26 cellular contexts compared by ENCODE assay signal in the genomic region with DNA sequence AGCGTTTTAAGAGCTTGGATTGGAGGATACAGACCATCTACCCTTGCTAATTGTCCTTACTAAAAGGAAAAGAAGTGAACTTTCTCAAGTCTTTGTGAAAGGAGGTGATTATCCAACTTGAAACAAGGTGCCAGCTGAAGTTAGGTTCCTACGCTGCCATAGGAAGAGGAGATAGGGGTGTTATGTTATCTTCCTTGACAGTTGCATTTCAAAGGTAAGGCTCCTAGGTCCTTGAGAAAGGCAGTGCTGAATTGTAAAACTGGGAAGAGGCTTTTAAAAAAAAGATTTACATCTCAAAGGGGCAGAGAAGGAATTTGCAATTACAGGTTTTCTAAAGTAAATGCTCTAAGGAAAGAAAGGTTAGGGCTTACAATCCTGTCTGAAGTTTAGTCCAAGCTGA.
DNase-seq lines count a peak whose midpoint lies in the region; FAIRE-seq and TF ChIP-seq lines count a peak whose summit lies in the region.
"Had no signal": no experiment of that assay in that cellular context is flagged by ENCODE, and none has a peak within 500 bp of the region (broad histone marks: within the 10 kb centered on the region; RNA-seq: fewer than 3 reads in every experiment).

No MANE protein-coding gene starts in this region.

- peak; percentile 33 for DNase-seq in H9
- peak in 1 of 2 experiments; percentile 10 for DNase-seq in H1 (ENCODE audit: low read depth in 1 of 2, low spot score in 2 of 2)
- DNase-seq in iPS-NIHi11 (ENCODE audit: low spot score), result peak; percentile 24
- no peak for DNase-seq in NCI-H2196 treated with DMSO at 0.1 percent for 48 hours (lab: John Stamatoyannopoulos, UW; ENCODE audit: unreplicated experiment)
- DNase-seq in DMS53 treated with DMSO at 0.1 percent for 48 hours (lab: John Stamatoyannopoulos, UW; ENCODE audit: unreplicated experiment), result no peak
- no peak for DNase-seq in progenitor cell of endocrine pancreas (ENCODE audit: low spot score, unreplicated experiment)
- no peak for DNase-seq in HuH-7 (ENCODE audit: low spot score)
- DNase-seq: C1 segment of cervical spinal cord; CD4-positive, alpha-beta memory T cell; COR-L47; DMS53; GDM1; NCI-H1048; NCI-H1417 treated with DMSO at 0.1 percent for 48 hours; NCI-H187; NCI-H2107; NCI-H446 treated with DMSO at 0.1 percent for 48 hours; NCI-H526; NCI-H82; NK-92 treated with Interleukin-12 subunit alpha and Interleukin-12 subunit beta, amount 100 ng/mL, for 24 hours; PC-9 had no signal

- H2BK20ac ChIP-seq in H9 (ENCODE audit: low read depth, low read length, poor library complexity, severe bottlenecking), result no peak overlapping the region
- no peak overlapping the region for H2BK20ac ChIP-seq in H1 (ENCODE audit: low read length)

- H3K27ac Mint-ChIP-seq in H9, result no peak overlapping the region
- no peak overlapping the region for H3K27ac Mint-ChIP-seq in progenitor cell of endocrine pancreas
- H3K27ac Mint-ChIP-seq: CD4-positive, alpha-beta memory T cell had no signal

- no peak overlapping the region for H3K4me3 ChIP-seq in H1 (ENCODE audit: extremely low read depth in 1 of 4, insufficient read depth in 2 of 4, low read depth in 3 of 4, low read length in 4 of 4)
- H3K4me3 ChIP-seq: A549, HAP-1, PC-9, SJSA1 had no signal

- POLR2A ChIA-PET in H1 (lab: Charles Lee; ENCODE audit: partially characterized antibody), result no interaction called here

- H2AFZ ChIP-seq in H9 (ENCODE audit: low read length), result no peak overlapping the region
- no peak overlapping the region for H2AFZ ChIP-seq in H1 (ENCODE audit: low read length)
- H2AFZ ChIP-seq: PC-9 had no signal

- no peak overlapping the region for H2AK5ac ChIP-seq in H9 (ENCODE audit: insufficient read length, low read length)
- no peak overlapping the region for H2AK5ac ChIP-seq in H1 (ENCODE audit: low read depth, low read length)

- H3K23ac ChIP-seq in H9 (ENCODE audit: insufficient read length, low read depth, low read length) (no peak overlapping the region), H1 (ENCODE audit: insufficient read length) (no peak overlapping the region)

- no peak overlapping the region for H2BK12ac ChIP-seq in H9 (ENCODE audit: insufficient read length, low read depth, low read length)
- no peak overlapping the region for H2BK12ac ChIP-seq in H1 (ENCODE audit: low read depth, low read length)

- TF ChIP-seq CTCF in H9 (conservative IDR thresholded peaks at IDR 0.05) (no peak), H1 (IDR thresholded peaks at IDR 0.05; ENCODE audit: control extremely low read depth in 1 of 3, insufficient read depth in 1 of 3, low read depth in 1 of 3, low read length in 3 of 3) (no peak), progenitor cell of endocrine pancreas (IDR thresholded peaks at IDR 0.05; ENCODE audit: unreplicated experiment) (no peak)

- H3K4ac ChIP-seq in H9 (ENCODE audit: low read depth, low read length) (no peak overlapping the region), H1 (replicated peaks; ENCODE audit: insufficient read length, low read depth, low read length) (no peak overlapping the region)

- H3K4me1 ChIP-seq in H9 (ENCODE audit: insufficient read depth, low read length) (no peaks in the 10 kb centered on the region), H1 (replicated peaks in 1 of 4; ENCODE audit: control insufficient read depth in 3 of 4, insufficient read depth in 4 of 4, low read length in 3 of 4) (peaks cover 0 to 4% (median 0%) of the 10 kb centered on the region in 4 experiments; a peak in 1 of 7 replicates)
- H3K4me1 ChIP-seq: A549, HAP-1, SJSA1 had no signal

- no peak for TF ChIP-seq RAD21 in H1 (IDR thresholded peaks at IDR 0.05 in 1 of 2, conservative IDR thresholded peaks at IDR 0.05 in 1 of 2; ENCODE audit: low read depth in 2 of 2, low read length in 2 of 2)

- H4K8ac ChIP-seq in H9 (replicated peaks; ENCODE audit: insufficient read length, low read depth, low read length) (no peak overlapping the region), H1 (ENCODE audit: extremely low read depth, insufficient read depth, low read length) (no peak overlapping the region)

- H3K27ac ChIP-seq in H9 (ENCODE audit: insufficient read length, low read depth, low read length), result no peak overlapping the region
- H3K27ac ChIP-seq in H1 (ENCODE audit: low read depth, low read length), result no peak overlapping the region
- H3K27ac ChIP-seq: A549, PC-9, SJSA1 had no signal

- no peak overlapping the region for H3K18ac ChIP-seq in H9 (ENCODE audit: insufficient read length, low read depth, low read length)
- no peak overlapping the region for H3K18ac ChIP-seq in H1 (ENCODE audit: extremely low read depth, low read length)

- H3K4me2 ChIP-seq in H9 (ENCODE audit: insufficient read depth, insufficient read length, low read length), result no peak overlapping the region
- H3K4me2 ChIP-seq in H1 (ENCODE audit: insufficient read depth in 1 of 2, low read depth in 2 of 2, low read length in 2 of 2), result no peak overlapping the region
- H3K4me2 ChIP-seq: A549, PC-9 had no signal

- H3K79me2 ChIP-seq in H9 (ENCODE audit: insufficient read depth, low read length) (no peaks in the 10 kb centered on the region), H1 (ENCODE audit: control insufficient read depth in 1 of 2, insufficient read depth in 2 of 2, low read length in 2 of 2) (no peaks in the 10 kb centered on the region)

- CTCF ChIA-PET in H1 (lab: Charles Lee; ENCODE audit: partially characterized antibody), result interaction anchor here (0.6 kb wide), 1 partner anchor 392 kb away, joined by 3 read pairs; no protein-coding TSS in a partner anchor

- H3K9me3 Mint-ChIP-seq in H9 (peaks cover 0 to 6% of the 10 kb centered on the region in 2 experiments; a peak in 2 of 5 replicates), progenitor cell of endocrine pancreas (ENCODE audit: low read depth) (no peaks in the 10 kb centered on the region)

- peaks cover 46% of the 10 kb centered on the region for H3K27me3 ChIP-seq in H9 (ENCODE audit: insufficient read depth, low read length)
- peaks cover 40 to 72% (median 63%) of the 10 kb centered on the region in 4 experiments for H3K27me3 ChIP-seq in H1 (replicated peaks in 1 of 4; ENCODE audit: control insufficient read depth in 3 of 4, extremely low read depth in 1 of 4, insufficient read depth in 3 of 4, low read length in 3 of 4)
- H3K27me3 ChIP-seq: SJSA1 had no signal

- peaks cover 85% of the 10 kb centered on the region for H3K27me3 Mint-ChIP-seq in H9 (ENCODE audit: low read depth)
- no peaks in the 10 kb centered on the region for H3K27me3 Mint-ChIP-seq in progenitor cell of endocrine pancreas
- H3K27me3 Mint-ChIP-seq: CD4-positive, alpha-beta memory T cell had no signal

- H3K9me3 ChIP-seq in H9 (ENCODE audit: control insufficient read depth, low read depth, low read length) (no peaks in the 10 kb centered on the region), H1 (ENCODE audit: insufficient read depth in 2 of 2, low read depth in 1 of 2, low read length in 1 of 2) (no peaks in the 10 kb centered on the region)
- H3K9me3 ChIP-seq: HAP-1, SJSA1 had no signal

- H3K14ac ChIP-seq in H9 (ENCODE audit: insufficient read depth, low read length), result no peak overlapping the region
- H3K14ac ChIP-seq in H1 (ENCODE audit: insufficient read length), result no peak overlapping the region

- WGBS in H9 (ENCODE audit: extremely low coverage, insufficient read length, low lambda C conversion rate), result no CpG with 5 or more reads among the region's 2 CpGs
- 10% methylated on average over 2 of the region's 2 CpGs; no CpG with 5 or more reads in 1 of the 2 experiments for WGBS in H1 (ENCODE audit: extremely low coverage in 1 of 2, insufficient coverage in 1 of 2, insufficient read length in 1 of 2, insufficient replicate concordance in 2 of 2, low coverage in 1 of 2, low lambda C conversion rate in 2 of 2, missing lambda C conversion rate in 1 of 2), 2 experiments

- H2BK120ac ChIP-seq in H9 (ENCODE audit: low read depth, low read length, poor library complexity, severe bottlenecking), result no peak overlapping the region
- no peak overlapping the region for H2BK120ac ChIP-seq in H1 (replicated peaks; ENCODE audit: low read depth, low read length)

- TF ChIP-seq EP300 in H1 (IDR thresholded peaks at IDR 0.05; ENCODE audit: borderline replicate concordance in 1 of 2, low read depth in 2 of 2, low read length in 2 of 2), result no peak; a peak in 1 of 3 replicates

- peaks cover 6% of the 10 kb centered on the region in 2 experiments; a peak in 2 of 4 replicates for H3K4me1 Mint-ChIP-seq in H9
- no peaks in the 10 kb centered on the region for H3K4me1 Mint-ChIP-seq in progenitor cell of endocrine pancreas (ENCODE audit: low read depth)
- H3K4me1 Mint-ChIP-seq: CD4-positive, alpha-beta memory T cell had no signal

- H3K36me3 Mint-ChIP-seq in H9 (ENCODE audit: insufficient read depth in 1 of 3, low read depth in 3 of 3) (no peaks in the 10 kb centered on the region), progenitor cell of endocrine pancreas (ENCODE audit: insufficient read depth) (no peaks in the 10 kb centered on the region)
- H3K36me3 Mint-ChIP-seq: CD4-positive, alpha-beta memory T cell had no signal

- no peak overlapping the region for H4K5ac ChIP-seq in H9 (ENCODE audit: insufficient read length, low read depth, low read length)
- no peak overlapping the region for H4K5ac ChIP-seq in H1 (ENCODE audit: insufficient read length, low read depth, low read length)

- no peaks in the 10 kb centered on the region for H3K79me1 ChIP-seq in H9 (ENCODE audit: insufficient read depth, low read depth, low read length, poor library complexity, severe bottlenecking)
- H3K79me1 ChIP-seq in H1 (ENCODE audit: low read depth, low read length), result no peaks in the 10 kb centered on the region

- H3K4me3 Mint-ChIP-seq in H9 (no peak overlapping the region), progenitor cell of endocrine pancreas (ENCODE audit: low read depth) (no peak overlapping the region)
- H3K4me3 Mint-ChIP-seq: CD4-positive, alpha-beta memory T cell had no signal

- no peak overlapping the region for H2BK15ac ChIP-seq in H9 (ENCODE audit: low read depth, low read length)
- H2BK15ac ChIP-seq in H1 (ENCODE audit: low read length), result no peak overlapping the region

- no peaks in the 10 kb centered on the region for H3K23me2 ChIP-seq in H9 (ENCODE audit: insufficient read length, low read depth, low read length, poor library complexity, severe bottlenecking)
- H3K23me2 ChIP-seq in H1 (ENCODE audit: low read depth, low read length), result no peaks in the 10 kb centered on the region

- no peak overlapping the region for H3T11ph ChIP-seq in H9 (ENCODE audit: low read length)

- H3K9ac ChIP-seq in H9 (ENCODE audit: extremely low read depth, insufficient read length, low read length) (no peak overlapping the region), H1 (replicated peaks in 1 of 4; ENCODE audit: extremely low read depth in 1 of 4, low read depth in 3 of 4, low read length in 3 of 4) (no peak overlapping the region)

- H2BK5ac ChIP-seq in H9 (ENCODE audit: insufficient read length, low read length) (no peak overlapping the region), H1 (ENCODE audit: low read depth, low read length) (no peak overlapping the region)

- peak; percentile 91 for FAIRE-seq in H1 (lab: Jason Lieb, UNC)
- FAIRE-seq: A549, GM12891, GM19239 had no signal

- no peaks in the 10 kb centered on the region for H3K36me3 ChIP-seq in H1 (ENCODE audit: control insufficient read depth in 2 of 4, insufficient read depth in 4 of 4, low read length in 3 of 4)
- H3K36me3 ChIP-seq: HAP-1, SJSA1 had no signal

- no peak for TF ChIP-seq POLR2A in H1 (IDR thresholded peaks at IDR 0.05; ENCODE audit: control extremely low read depth in 1 of 2, low read depth in 2 of 2, low read length in 2 of 2)

- no peak overlapping the region for H4K91ac ChIP-seq in H9 (ENCODE audit: insufficient read length, low read depth, low read length)
- H4K91ac ChIP-seq in H1 (replicated peaks; ENCODE audit: insufficient read length, low read length), result no peak overlapping the region

- H4K20me1 ChIP-seq in H9 (ENCODE audit: control insufficient read depth, insufficient read depth, insufficient read length), result no peaks in the 10 kb centered on the region
- peaks cover 1 to 6% of the 10 kb centered on the region in 2 experiments for H4K20me1 ChIP-seq in H1 (replicated peaks in 1 of 2; ENCODE audit: control insufficient read depth in 1 of 2, insufficient read depth in 2 of 2, low read length in 2 of 2)

- H3K56ac ChIP-seq in H9 (ENCODE audit: insufficient read length, low read depth, low read length) (no peak overlapping the region), H1 (replicated peaks; ENCODE audit: insufficient read length, low read depth, low read length) (no peak overlapping the region)

Comparison
In these comparisons a context has a peak if more than half of its experiments do, and no peak if none do; other contexts are left out.
1. DNase-seq: peak in H9 (single experiment) and iPS-NIHi11 (single experiment); none in NCI-H2196 treated with DMSO at 0.1 percent for 48 hours (single experiment), DMS53 treated with DMSO at 0.1 percent for 48 hours (single experiment), progenitor cell of endocrine pancreas (single experiment) and HuH-7 (single experiment).